ENCODE assay signal across 27 cellular contexts in genomic region chr22:26916236-26916635, GRCh38.
A peak's percentile ranks its signal among the peaks of the same experiment; 100 is the strongest.
DNase-seq lines count a peak whose midpoint lies in the region; ATAC-seq, FAIRE-seq and TF ChIP-seq lines count a peak whose summit lies in the region.
"Had no signal": no experiment of that assay in that cellular context is flagged by ENCODE, and none has a peak within 500 bp of the region (broad histone marks: within the 10 kb centered on the region; RNA-seq: fewer than 3 reads in every experiment).

No MANE protein-coding gene starts in this region.

- no peak overlapping the region for H3K4me2 ChIP-seq in keratinocyte (ENCODE audit: control insufficient read depth, extremely low read depth, insufficient read depth, low read depth, low read length)
- H3K4me2 ChIP-seq: BLaER1 had no signal

- 79 to 83% methylated on average over 2 of the region's 2 CpGs for WGBS in body of pancreas, 2 donors

- dilution Hi-C loops in keratinocyte (cut with MboI; ENCODE audit: extremely low pct_ligation_motif_present, low sequenced_read_pairs): no loop called here

- TF ChIP-seq POLR2A in body of pancreas (IDR thresholded peaks at IDR 0.05): no peak

- H3K4me1 ChIP-seq in keratinocyte (ENCODE audit: control insufficient read depth, extremely low read depth, insufficient read depth, low read length) (no peaks in the 10 kb centered on the region), body of pancreas (no peaks in the 10 kb centered on the region)
- H3K4me1 ChIP-seq: BE2C, BLaER1 had no signal

- ATAC-seq in body of pancreas: no peak
- ATAC-seq: GM12878 had no signal

- no peaks in the 10 kb centered on the region for H4K20me1 ChIP-seq in keratinocyte (ENCODE audit: control insufficient read depth, extremely low read depth, insufficient read depth, low read length)
- H4K20me1 ChIP-seq: BLaER1 had no signal

- H3K27me3 ChIP-seq in keratinocyte (ENCODE audit: control insufficient read depth, extremely low read depth, insufficient read depth, low read length) (peaks cover 6% of the 10 kb centered on the region), body of pancreas (no peaks in the 10 kb centered on the region)
- H3K27me3 ChIP-seq: BE2C, BLaER1 had no signal

- H3K9ac ChIP-seq in keratinocyte (ENCODE audit: control insufficient read depth, extremely low read depth, insufficient read depth, low read length): no peak overlapping the region
- H3K9ac ChIP-seq: BLaER1 had no signal

- FAIRE-seq in keratinocyte (lab: Jason Lieb, UNC): peak; percentile 67
- FAIRE-seq: A204.1, GM12878, GM12892, GM18507 had no signal

- TF ChIP-seq CTCF in epithelial cell of esophagus (IDR thresholded peaks at IDR 0.05; ENCODE audit: insufficient read depth, low read depth, low read length, missing control alignments): no peak
- TF ChIP-seq CTCF in keratinocyte (optimal IDR thresholded peaks at IDR 0.05 in 1 of 3, IDR thresholded peaks at IDR 0.05 in 1 of 3, conservative IDR thresholded peaks at IDR 0.05 in 1 of 3; ENCODE audit: extremely low read depth in 1 of 3, insufficient read depth in 2 of 3, low read length in 3 of 3): no peak
- no peak for TF ChIP-seq CTCF in body of pancreas (IDR thresholded peaks at IDR 0.05)

- no peak overlapping the region for H3K4me3 ChIP-seq in epithelial cell of esophagus (ENCODE audit: low read length)
- H3K4me3 ChIP-seq in keratinocyte (ENCODE audit: control insufficient read depth in 2 of 3, extremely low read depth in 1 of 3, insufficient read depth in 2 of 3, low read depth in 1 of 3, low read length in 3 of 3): no peak overlapping the region
- no peak overlapping the region for H3K4me3 ChIP-seq in body of pancreas
- H3K4me3 ChIP-seq: BLaER1, GM12878 had no signal

- H3K9me3 ChIP-seq in keratinocyte (ENCODE audit: control insufficient read depth, low read depth, low read length): no peaks in the 10 kb centered on the region
- H3K9me3 ChIP-seq in body of pancreas: no peaks in the 10 kb centered on the region
- H3K9me3 ChIP-seq: BE2C, BLaER1 had no signal

- no peaks in the 10 kb centered on the region for H3K9me1 ChIP-seq in keratinocyte (ENCODE audit: control insufficient read depth, extremely low read depth, insufficient read depth, low read length)

- H3K36me3 ChIP-seq in keratinocyte (ENCODE audit: control insufficient read depth in 2 of 2, extremely low read depth in 1 of 2, insufficient read depth in 2 of 2, low read length in 2 of 2) (no peaks in the 10 kb centered on the region), body of pancreas (replicated peaks in 1 of 2; ENCODE audit: insufficient read depth in 1 of 2, low read depth in 2 of 2) (no peaks in the 10 kb centered on the region)
- H3K36me3 ChIP-seq: BE2C, BLaER1 had no signal

- no peaks in the 10 kb centered on the region for H3K79me2 ChIP-seq in keratinocyte (ENCODE audit: control insufficient read depth, insufficient read depth, low read length)

- no peak overlapping the region for H3K27ac ChIP-seq in keratinocyte (ENCODE audit: control insufficient read depth, insufficient read depth, low read length)
- H3K27ac ChIP-seq in body of pancreas: no peak overlapping the region
- H3K27ac ChIP-seq: BLaER1 had no signal

- intact Hi-C loops in body of pancreas (cut with DNase I): no loop called here

- H2AFZ ChIP-seq in keratinocyte (ENCODE audit: control insufficient read depth, low read length): no peak overlapping the region

- DNase-seq in NCI-H1105 (lab: John Stamatoyannopoulos, UW): peak; percentile 20
- DNase-seq in NCI-H1105 treated with DMSO at 0.1 percent for 48 hours (lab: John Stamatoyannopoulos, UW): peak; percentile 55
- DNase-seq in epithelial cell of esophagus (ENCODE audit: low read depth): peak; percentile 52
- no peak for DNase-seq in keratinocyte (ENCODE audit: low read depth, low spot score)
- DNase-seq in body of pancreas: no peak
- DNase-seq in NCI-H1930 (lab: John Stamatoyannopoulos, UW): no peak
- no peak for DNase-seq in amniotic stem cell (lab: John Stamatoyannopoulos, UW)
- DNase-seq: 8988T; ACHN; BE2C; C1 segment of cervical spinal cord; CD4-positive, alpha-beta memory T cell; CD4-positive, CD25-positive, alpha-beta regulatory T cell; CD8-positive, alpha-beta memory T cell; COR-L47; DMS 273 treated with DMSO at 0.1 percent for 48 hours; DMS153; DMS53; DMS79; DND-41; EL; GDM1 had no signal

Comparison
In these comparisons a context has a peak if more than half of its experiments do, and no peak if none do; other contexts are left out.
1. DNase-seq: peak in NCI-H1105 (single experiment), NCI-H1105 treated with DMSO at 0.1 percent for 48 hours (single experiment) and epithelial cell of esophagus (single experiment); none in keratinocyte (single experiment), body of pancreas (0 of 4), NCI-H1930 (0 of 2) and amniotic stem cell (single experiment).